Comparison of ENCODE assay signal across 31 cellular contexts in the genomic region with DNA sequence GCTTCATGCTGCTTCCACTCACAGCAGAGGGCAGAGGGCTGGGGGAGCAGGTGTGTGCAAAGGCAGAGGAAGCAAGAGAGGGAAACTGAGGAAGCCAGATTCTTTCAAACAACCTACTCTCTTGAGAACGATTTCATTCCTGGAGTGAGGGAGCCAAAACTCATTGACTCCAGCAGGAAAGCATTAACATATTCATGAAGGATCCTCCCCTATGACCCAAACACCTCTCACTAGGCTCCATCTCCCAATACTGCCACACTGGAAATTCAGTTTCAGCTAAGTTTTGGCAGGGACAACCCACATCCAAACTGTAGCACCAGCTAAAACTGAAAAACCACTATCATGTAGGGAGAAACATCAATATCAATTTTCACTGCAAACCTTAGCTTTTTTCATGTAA.
"Had no signal": no experiment of that assay in that cellular context is flagged by ENCODE, and none has a peak within 500 bp of the region (broad histone marks: within the 10 kb centered on the region; RNA-seq: fewer than 3 reads in every experiment).

No MANE protein-coding gene starts in this region.

- FAIRE-seq: endometrium, endothelial cell of umbilical vein had no signal

- DNase-seq: activated CD4-positive, alpha-beta T cell treated with anti-CD3 and anti-CD28 coated beads for 48 hours; activated CD4-positive, alpha-beta T cell treated with anti-CD3 and anti-CD28 coated beads, Interleukin-2, amount 50 U/mL, for 1 hour; activated CD4-positive, alpha-beta T cell treated with anti-CD3 and anti-CD28 coated beads, Interleukin-2, amount 50 U/mL, for 48 hours; activated CD8-positive, alpha-beta memory T cell treated with anti-CD3 and anti-CD28 coated beads for 24 hours; activated CD8-positive, alpha-beta T cell treated with anti-CD3 and anti-CD28 coated beads for 36 hours; activated effector memory CD4-positive, alpha-beta T cell treated with anti-CD3 and anti-CD28 coated beads, Interleukin-2, amount 50 U/mL, for 16 hours; activated naive CD4-positive, alpha-beta T cell treated with anti-CD3 and anti-CD28 coated beads for 36 hours; activated naive CD8-positive, alpha-beta T cell treated with anti-CD3 and anti-CD28 coated beads for 36 hours; activated naive CD8-positive, alpha-beta T cell treated with anti-CD3 and anti-CD28 coated beads, Interleukin-2, amount 50 U/mL, for 24 hours; activated T-cell treated with anti-CD3 and anti-CD28 coated beads, Interleukin-2, amount 50 U/mL, for 4 hours; adrenal gland; amygdala; central memory CD4-positive, alpha-beta T cell; cerebellar nuclear complex; colonic mucosa; effector CD8-positive, alpha-beta T cell; esophagus squamous epithelium; foreskin melanocyte; heart right ventricle; T-helper 2 cell had no signal

- H3K9me3 ChIP-seq: adrenal gland, ascending aorta, breast epithelium, colonic mucosa, esophagus squamous epithelium, gastroesophageal sphincter, heart right ventricle had no signal

- H3K4me3 ChIP-seq: adrenal gland, ascending aorta, breast epithelium, cardiac muscle cell, colonic mucosa, esophagus squamous epithelium, gastroesophageal sphincter, heart right ventricle had no signal

- ATAC-seq: activated CD4-positive, CD25-positive, alpha-beta regulatory T cell treated with anti-CD3 and anti-CD28 coated beads, Interleukin-2, amount 50 U/mL, for 24 hours; activated CD8-positive, alpha-beta T cell treated with anti-CD3 and anti-CD28 coated beads for 36 hours; activated naive CD8-positive, alpha-beta T cell treated with anti-CD3 and anti-CD28 coated beads, Interleukin-2, amount 50 U/mL, for 24 hours; activated T-cell treated with anti-CD3 and anti-CD28 coated beads, Interleukin-2, amount 50 U/mL, for 4 hours; gastroesophageal sphincter; heart right ventricle had no signal

- H3K4me3 Mint-ChIP-seq: activated CD8-positive, alpha-beta T cell treated with anti-CD3 and anti-CD28 coated beads for 36 hours; activated naive CD4-positive, alpha-beta T cell treated with anti-CD3 and anti-CD28 coated beads for 36 hours; activated naive CD4-positive, alpha-beta T cell treated with anti-CD3 and anti-CD28 coated beads, Interleukin-2, amount 50 U/mL, for 24 hours; activated naive CD8-positive, alpha-beta T cell treated with anti-CD3 and anti-CD28 coated beads for 36 hours; activated naive CD8-positive, alpha-beta T cell treated with anti-CD3 and anti-CD28 coated beads, Interleukin-2, amount 50 U/mL, for 24 hours; activated T-cell treated with anti-CD3 and anti-CD28 coated beads, Interleukin-2, amount 50 U/mL, for 4 hours; brain had no signal

- H3K36me3 Mint-ChIP-seq: activated naive CD4-positive, alpha-beta T cell treated with anti-CD3 and anti-CD28 coated beads, Interleukin-2, amount 50 U/mL, for 24 hours; brain had no signal

- H3K27me3 ChIP-seq: adrenal gland, ascending aorta, breast epithelium, cardiac muscle cell, colonic mucosa, esophagus squamous epithelium, gastroesophageal sphincter, heart right ventricle had no signal

- H3K9me3 Mint-ChIP-seq: activated CD8-positive, alpha-beta T cell treated with anti-CD3 and anti-CD28 coated beads for 36 hours; activated naive CD4-positive, alpha-beta T cell treated with anti-CD3 and anti-CD28 coated beads for 36 hours; activated naive CD4-positive, alpha-beta T cell treated with anti-CD3 and anti-CD28 coated beads, Interleukin-2, amount 50 U/mL, for 24 hours; activated naive CD8-positive, alpha-beta T cell treated with anti-CD3 and anti-CD28 coated beads for 36 hours; activated naive CD8-positive, alpha-beta T cell treated with anti-CD3 and anti-CD28 coated beads, Interleukin-2, amount 50 U/mL, for 24 hours; activated T-cell treated with anti-CD3 and anti-CD28 coated beads, Interleukin-2, amount 50 U/mL, for 4 hours; activated T-helper 2 cell treated with anti-CD3 and anti-CD28 coated beads, Interferon-gamma antibody, Interleukin-2, Interleukin-4, amounts not matched to agents 10 μg/mL and 5 μg/mL and 100 μg/mL, durations not matched to agents 14 hours and 24 hours and 36 hours; brain had no signal

- H3K36me3 ChIP-seq: adrenal gland, ascending aorta, breast epithelium, cardiac muscle cell, colonic mucosa, esophagus squamous epithelium, gastroesophageal sphincter, heart right ventricle had no signal

- H3K4me1 ChIP-seq: adrenal gland, ascending aorta, breast epithelium, colonic mucosa, esophagus squamous epithelium had no signal

- H3K27ac Mint-ChIP-seq: activated CD8-positive, alpha-beta T cell treated with anti-CD3 and anti-CD28 coated beads for 36 hours; activated naive CD4-positive, alpha-beta T cell treated with anti-CD3 and anti-CD28 coated beads for 36 hours; activated naive CD8-positive, alpha-beta T cell treated with anti-CD3 and anti-CD28 coated beads for 36 hours; activated naive CD8-positive, alpha-beta T cell treated with anti-CD3 and anti-CD28 coated beads, Interleukin-2, amount 50 U/mL, for 24 hours; activated T-helper 2 cell treated with anti-CD3 and anti-CD28 coated beads, Interferon-gamma antibody, Interleukin-2, Interleukin-4, amounts not matched to agents 10 μg/mL and 5 μg/mL and 100 μg/mL, durations not matched to agents 14 hours and 24 hours and 36 hours; brain had no signal

- H3K27me3 Mint-ChIP-seq: activated CD8-positive, alpha-beta T cell treated with anti-CD3 and anti-CD28 coated beads for 36 hours; activated naive CD4-positive, alpha-beta T cell treated with anti-CD3 and anti-CD28 coated beads, Interleukin-2, amount 50 U/mL, for 24 hours; activated naive CD8-positive, alpha-beta T cell treated with anti-CD3 and anti-CD28 coated beads for 36 hours; activated naive CD8-positive, alpha-beta T cell treated with anti-CD3 and anti-CD28 coated beads, Interleukin-2, amount 50 U/mL, for 24 hours; brain had no signal

- H3K27ac ChIP-seq: adrenal gland, ascending aorta, breast epithelium, cardiac muscle cell, colonic mucosa, epithelial cell of prostate, esophagus squamous epithelium, gastroesophageal sphincter, heart right ventricle had no signal
